ENCODE assay signal across 20 cellular contexts in genomic region chr10:85643171-85643838, GRCh38.
A peak's percentile ranks its signal among the peaks of the same experiment; 100 is the strongest.
DNase-seq lines count a peak whose midpoint lies in the region; ATAC-seq and TF ChIP-seq lines count a peak whose summit lies in the region.
"Had no signal": no experiment of that assay in that cellular context is flagged by ENCODE, and none has a peak within 500 bp of the region (broad histone marks: within the 10 kb centered on the region; RNA-seq: fewer than 3 reads in every experiment).

No MANE protein-coding gene starts in this region.

- no peak overlapping the region for H2AFZ ChIP-seq in neural progenitor cell (replicated peaks)

- no peak overlapping the region for H3K9ac ChIP-seq in neural progenitor cell
- H3K9ac ChIP-seq: BLaER1 had no signal

- H3K27me3 Mint-ChIP-seq in mesothelial cell of epicardium (ENCODE audit: low read depth) (no peaks in the 10 kb centered on the region), neural progenitor cell (ENCODE audit: insufficient read depth, low read depth) (peaks cover 2% of the 10 kb centered on the region)

- DNase-seq in DMS53 (lab: John Stamatoyannopoulos, UW) (peak; percentile 59), DMS53 treated with DMSO at 0.1 percent for 48 hours (lab: John Stamatoyannopoulos, UW; ENCODE audit: unreplicated experiment) (no peak), breast epithelium (ENCODE audit: low spot score in 2 of 2) (no peak), mesothelial cell of epicardium (ENCODE audit: low spot score in 2 of 2, unreplicated experiment in 2 of 2) (no peak), uterus (no peak), SKM-1 treated with dmso at 0.1 percent for 144 hours (lab: John Stamatoyannopoulos, UW; ENCODE audit: unreplicated experiment) (no peak), neural progenitor cell (ENCODE audit: low spot score) (no peak)
- DNase-seq: 8988T; activated CD4-positive, alpha-beta T cell treated with anti-CD3 and anti-CD28 coated beads for 4 hours; activated effector memory CD4-positive, alpha-beta T cell treated with Interleukin-2 at 50 U/mL for 16 hours; erythroblast; NCI-H2227 treated with DMSO at 0.1 percent for 48 hours; NCI-H82; nucleus accumbens; right cardiac atrium; stimulated activated CD4-positive, alpha-beta T cell treated with anti-CD3 and anti-CD28 coated beads, Interleukin-15, amount 100 ng/mL, for 24 hours; testis had no signal

- peaks cover 0 to 11% of the 10 kb centered on the region in 2 donors for H3K4me1 ChIP-seq in breast epithelium
- H3K4me1 ChIP-seq in uterus, result peaks cover 0 to 8% of the 10 kb centered on the region in 2 donors
- H3K4me1 ChIP-seq in neural progenitor cell, result no peaks in the 10 kb centered on the region
- H3K4me1 ChIP-seq: BLaER1, testis had no signal

- H3K36me3 Mint-ChIP-seq in mesothelial cell of epicardium, result no peaks in the 10 kb centered on the region
- H3K36me3 Mint-ChIP-seq in neural progenitor cell, result no peaks in the 10 kb centered on the region

- no peaks in the 10 kb centered on the region for H3K36me3 ChIP-seq in breast epithelium
- H3K36me3 ChIP-seq in uterus, result no peaks in the 10 kb centered on the region
- H3K36me3 ChIP-seq in neural progenitor cell, result no peaks in the 10 kb centered on the region
- H3K36me3 ChIP-seq: BLaER1 had no signal

- H3K4me2 ChIP-seq in neural progenitor cell, result no peak overlapping the region
- H3K4me2 ChIP-seq: BLaER1 had no signal

- no peak for ATAC-seq in GM18519 (IDR thresholded peaks at IDR 0.05; ENCODE audit: low FRiP score, unreplicated experiment)
- ATAC-seq: right cardiac atrium had no signal

- no peaks in the 10 kb centered on the region for H3K79me2 ChIP-seq in neural progenitor cell (ENCODE audit: low read depth)

- intact Hi-C loops in breast epithelium (cut with DNase I; ENCODE audit: low total_unique reads) (no loop called here), uterus (cut with DNase I; ENCODE audit: low total_unique reads) (no loop called here)

- H3F3A ChIP-seq in neural progenitor cell (ENCODE audit: low read depth), result no peaks in the 10 kb centered on the region

- no peaks in the 10 kb centered on the region for H4K20me1 ChIP-seq in neural progenitor cell (ENCODE audit: low read depth)
- H4K20me1 ChIP-seq: BLaER1 had no signal

- TF ChIP-seq CTCF in breast epithelium (IDR thresholded peaks at IDR 0.05) (no peak), mesothelial cell of epicardium (IDR thresholded peaks at IDR 0.05; ENCODE audit: unreplicated experiment) (no peak), uterus (IDR thresholded peaks at IDR 0.05) (no peak), neural progenitor cell (IDR thresholded peaks at IDR 0.05) (no peak)

- peak overlapping the region; percentile 62 to 70 for H3K27ac ChIP-seq in breast epithelium
- peak overlapping the region; percentile 1 to 28 for H3K27ac ChIP-seq in uterus
- H3K27ac ChIP-seq in neural progenitor cell, result no peak overlapping the region
- H3K27ac ChIP-seq: BLaER1, SK-N-MC, testis had no signal

- peaks cover 46% of the 10 kb centered on the region for H3K4me1 Mint-ChIP-seq in mesothelial cell of epicardium
- H3K4me1 Mint-ChIP-seq in neural progenitor cell, result peaks cover 4% of the 10 kb centered on the region

- H3K27me3 ChIP-seq in breast epithelium (no peaks in the 10 kb centered on the region), uterus (no peaks in the 10 kb centered on the region), neural progenitor cell (no peaks in the 10 kb centered on the region)
- H3K27me3 ChIP-seq: BLaER1, testis had no signal

- TF ChIP-seq POLR2A in breast epithelium (IDR thresholded peaks at IDR 0.05) (no peak), uterus (IDR thresholded peaks at IDR 0.05) (no peak)

- H3K4me3 Mint-ChIP-seq in mesothelial cell of epicardium (no peak overlapping the region), neural progenitor cell (no peak overlapping the region)

- H3K4me3 ChIP-seq in breast epithelium (no peak overlapping the region), uterus (no peak overlapping the region), neural progenitor cell (no peak overlapping the region)
- H3K4me3 ChIP-seq: BLaER1, SK-N-MC, testis had no signal

- peak overlapping the region; percentile 96 for H3K27ac Mint-ChIP-seq in mesothelial cell of epicardium
- no peak overlapping the region for H3K27ac Mint-ChIP-seq in neural progenitor cell

- H3K9me3 ChIP-seq in breast epithelium (no peaks in the 10 kb centered on the region), uterus (no peaks in the 10 kb centered on the region), neural progenitor cell (ENCODE audit: low read depth) (no peaks in the 10 kb centered on the region)
- H3K9me3 ChIP-seq: BLaER1, testis had no signal

- H3K9me3 Mint-ChIP-seq in mesothelial cell of epicardium (no peaks in the 10 kb centered on the region), neural progenitor cell (peaks cover 2% of the 10 kb centered on the region)
